8 cellular contexts compared by ENCODE assay signal in genomic region chr16:17070882-17071592, GRCh38.
DNase-seq lines count a peak whose midpoint lies in the region; ATAC-seq, FAIRE-seq and TF ChIP-seq lines count a peak whose summit lies in the region.

No MANE protein-coding gene starts in this region.

- H3F3A ChIP-seq in OCI-LY1 (ENCODE audit: insufficient read depth, low read length), result no peaks in the 10 kb centered on the region

- peaks cover 3% of the 10 kb centered on the region for H3K27me3 Mint-ChIP-seq in HFFc6 (ENCODE audit: insufficient read depth)

- no peak for TF ChIP-seq CTCF in HepG2 (CRISPR knock-in tag; IDR thresholded peaks at IDR 0.05)
- TF ChIP-seq CTCF in right lobe of liver (IDR thresholded peaks at IDR 0.05), result no peak
- no peak; the same call in 1 of the 2 replicates for TF ChIP-seq CTCF in OCI-LY1 (IDR thresholded peaks at IDR 0.05; ENCODE audit: low read length)
- no peak for TF ChIP-seq CTCF in kidney (IDR thresholded peaks at IDR 0.05; ENCODE audit: borderline replicate concordance, extremely low read depth, insufficient read depth)
- TF ChIP-seq CTCF in HFFc6 (IDR thresholded peaks at IDR 0.05), result no peak

- intact Hi-C loops in HepG2 (cut with micrococcal nuclease; ENCODE audit: unreplicated experiment) (no loop called here), right lobe of liver (cut with DNase I) (no loop called here), kidney (cut with DNase I) (no loop called here)

- H4K20me1 ChIP-seq in HepG2 (ENCODE audit: insufficient read depth, low read length), result no peaks in the 10 kb centered on the region
- no peaks in the 10 kb centered on the region for H4K20me1 ChIP-seq in OCI-LY1 (ENCODE audit: insufficient read depth, low read length)

- no peak overlapping the region for H2AFZ ChIP-seq in HepG2 (ENCODE audit: low read length)
- H2AFZ ChIP-seq in OCI-LY1 (ENCODE audit: low read length), result no peak overlapping the region

- H3K27ac ChIP-seq in HepG2 (ENCODE audit: extremely low read length, insufficient read depth, low read length), result no peak overlapping the region
- H3K27ac ChIP-seq in right lobe of liver, result no peak overlapping the region
- peak overlapping the region; percentile 92 for H3K27ac ChIP-seq in OCI-LY1 (ENCODE audit: low read depth, low read length, poor library complexity, severe bottlenecking)
- H3K27ac ChIP-seq in kidney (ENCODE audit: low read depth in 2 of 2, low read length in 2 of 2), result no peak overlapping the region

- H3K27me3 ChIP-seq in HepG2 (ENCODE audit: control insufficient read depth in 1 of 2, insufficient read depth in 2 of 2, low read length in 2 of 2) (peaks cover 0 to 9% of the 10 kb centered on the region in 2 experiments; a peak in 1 of 5 replicates), right lobe of liver (no peaks in the 10 kb centered on the region), OCI-LY1 (ENCODE audit: insufficient read depth, low read length) (no peaks in the 10 kb centered on the region)

- no peaks in the 10 kb centered on the region for H3K36me3 Mint-ChIP-seq in HFFc6 (ENCODE audit: low read depth)

- no peaks in the 10 kb centered on the region for H3K9me2 ChIP-seq in OCI-LY1 (ENCODE audit: low read depth, low read length)

- 22% methylated on average over 16 of the region's 16 CpGs for WGBS in HepG2 (ENCODE audit: low lambda C conversion rate)
- 28% methylated on average over 16 of the region's 16 CpGs for WGBS in right lobe of liver (ENCODE audit: insufficient coverage, low coverage, low lambda C conversion rate, missing lambda C conversion rate)

- ATAC-seq in HepG2, result peak; percentile 57; the same call in 2 of the 3 replicates
- no peak for ATAC-seq in right lobe of liver
- peak; percentile 83 for ATAC-seq in HG03432 (IDR thresholded peaks at IDR 0.05; ENCODE audit: unreplicated experiment)

- FAIRE-seq in HepG2 (lab: Jason Lieb, UNC) (peak; percentile 37), kidney (lab: Jason Lieb, UNC) (no peak)

- POLR2A ChIA-PET in HepG2 (lab: Yijun Ruan, JAX), result no interaction called here

- BruUV-seq in HepG2 (replicated peaks; lab: Mats Ljungman, UMichigan), result no TSS peak

- no peak overlapping the region for H3K9ac ChIP-seq in HepG2 (ENCODE audit: insufficient read depth, low read depth, low read length)
- H3K9ac ChIP-seq in OCI-LY1 (ENCODE audit: low read length), result no peak overlapping the region; the same call in 1 of the 2 replicates
- H3K9ac ChIP-seq in kidney (ENCODE audit: low read length in 2 of 2), result no peak overlapping the region

- in situ Hi-C loops in HepG2 (cut with HindIII; ENCODE audit: extremely low pct_ligation_motif_present, low pct_unique_long_range_greater_than_20kb), result no loop called here

- no peaks in the 10 kb centered on the region for H3K9me3 ChIP-seq in HepG2 (ENCODE audit: low read length)
- H3K9me3 ChIP-seq in right lobe of liver, result no peaks in the 10 kb centered on the region
- no peaks in the 10 kb centered on the region for H3K9me3 ChIP-seq in OCI-LY1 (ENCODE audit: low read length)
- no peaks in the 10 kb centered on the region for H3K9me3 ChIP-seq in kidney (ENCODE audit: control insufficient read depth in 1 of 2, low read length in 2 of 2)

- no peak overlapping the region for H3K4me3 Mint-ChIP-seq in HFFc6

- CTCF ChIA-PET in HepG2 (lab: Yijun Ruan, JAX; ENCODE audit: low intra/inter-chr PET ratio, low total read pairs), result no interaction called here

- H3K4me3 ChIP-seq in HepG2 (replicated peaks in 1 of 3; ENCODE audit: insufficient read depth in 1 of 3, low read depth in 2 of 3, low read length in 3 of 3) (no peak overlapping the region), right lobe of liver (no peak overlapping the region), OCI-LY1 (ENCODE audit: low read depth, low read length, poor library complexity, severe bottlenecking) (peak overlapping the region; percentile 52), kidney (ENCODE audit: low read length in 2 of 2) (no peak overlapping the region)

- H3K9me3 Mint-ChIP-seq in HFFc6, result no peaks in the 10 kb centered on the region

- no peak overlapping the region for H3K4me2 ChIP-seq in HepG2 (ENCODE audit: low read depth, low read length)
- H3K4me2 ChIP-seq in OCI-LY1 (ENCODE audit: low read length), result peak overlapping the region; percentile 55

- no peak overlapping the region for H3K27ac Mint-ChIP-seq in HFFc6

- TF ChIP-seq POLR2A in HepG2 (IDR thresholded peaks at IDR 0.05; ENCODE audit: insufficient read depth in 1 of 2, low read depth in 2 of 2, low read length in 2 of 2) (no peak), right lobe of liver (IDR thresholded peaks at IDR 0.05) (no peak)

- DNase-seq in HepG2 (ENCODE audit: low spot score), result no peak
- DNase-seq in right lobe of liver, result no peak
- peak; percentile 55 for DNase-seq in activated T-helper 1 cell treated with Interleukin-2 at 50 U/mL for 16 hours (ENCODE audit: low read depth)
- DNase-seq in kidney, result peak; percentile 75
- peak; percentile 57 to 74 for DNase-seq in stimulated activated CD8-positive, alpha-beta memory T cell treated with anti-CD3 and anti-CD28 coated beads, Interleukin-2, amount 100 ng/mL, for 48 hours (ENCODE audit: low read depth in 2 of 2)
- no peak for DNase-seq in HFFc6

- no peaks in the 10 kb centered on the region for H3K4me1 Mint-ChIP-seq in HFFc6 (ENCODE audit: low read depth)

- no peaks in the 10 kb centered on the region for H3K36me3 ChIP-seq in HepG2 (replicated peaks in 1 of 2; ENCODE audit: control insufficient read depth in 1 of 2, insufficient read depth in 2 of 2, low read length in 2 of 2)
- no peaks in the 10 kb centered on the region for H3K36me3 ChIP-seq in right lobe of liver
- no peaks in the 10 kb centered on the region for H3K36me3 ChIP-seq in OCI-LY1 (ENCODE audit: insufficient read depth, low read length)
- H3K36me3 ChIP-seq in kidney (ENCODE audit: control insufficient read depth in 1 of 2, insufficient read depth in 2 of 2, low read length in 2 of 2), result no peaks in the 10 kb centered on the region

- TF ChIP-seq RAD21 in HepG2 (CRISPR knock-in tag; IDR thresholded peaks at IDR 0.05), result no peak

- peaks cover 5% of the 10 kb centered on the region; the same call in 1 of the 2 replicates for H3K4me1 ChIP-seq in HepG2 (ENCODE audit: insufficient read depth, low read length)
- no peaks in the 10 kb centered on the region for H3K4me1 ChIP-seq in right lobe of liver
- H3K4me1 ChIP-seq in OCI-LY1 (ENCODE audit: insufficient read depth, low read length, severe bottlenecking), result peaks cover 27% of the 10 kb centered on the region
- H3K4me1 ChIP-seq in kidney (ENCODE audit: control insufficient read depth in 1 of 2, insufficient read depth in 1 of 2, low read depth in 1 of 2, low read length in 2 of 2), result no peaks in the 10 kb centered on the region

- no peak for TF ChIP-seq EP300 in HepG2 (IDR thresholded peaks at IDR 0.05; ENCODE audit: low read depth in 2 of 2, low read length in 2 of 2)
- no peak for TF ChIP-seq EP300 in HepG2 (CRISPR knock-in tag; IDR thresholded peaks at IDR 0.05; ENCODE audit: borderline replicate concordance)

- H3K79me2 ChIP-seq in HepG2 (ENCODE audit: insufficient read depth, low read length) (no peaks in the 10 kb centered on the region), OCI-LY1 (ENCODE audit: insufficient read depth, low read length) (no peaks in the 10 kb centered on the region)

TF ChIP-seq in HepG2, 621 proteins besides CTCF, POLR2A, EP300 and RAD21 (continues in another document):
- TF ChIP-seq ARID3A (IDR thresholded peaks at IDR 0.05; ENCODE audit: low read depth, low read length), result no peak
- TF ChIP-seq PCBP1 (IDR thresholded peaks at IDR 0.05; ENCODE audit: borderline replicate concordance, low read depth, low read length), result peak; percentile 96
- TF ChIP-seq ZNF780A (CRISPR knock-in tag; IDR thresholded peaks at IDR 0.05), result no peak
- no peak for TF ChIP-seq SNAI1 (CRISPR knock-in tag; IDR thresholded peaks at IDR 0.05; ENCODE audit: borderline replicate concordance)
- TF ChIP-seq SNRNP70 (IDR thresholded peaks at IDR 0.05; ENCODE audit: low read depth, low read length), result no peak
- no peak for TF ChIP-seq POGK (CRISPR knock-in tag; conservative IDR thresholded peaks at IDR 0.05)
- peak; percentile 95 for TF ChIP-seq HNRNPK (IDR thresholded peaks at IDR 0.05; ENCODE audit: low read depth, low read length, poor library complexity, severe bottlenecking)
- 0 out of 2 replicates have a peak, but pooled peaks have one; percentile 39 for TF ChIP-seq ZKSCAN5 (CRISPR knock-in tag; IDR thresholded peaks at IDR 0.05)
- peak; percentile 64 for TF ChIP-seq RARA (CRISPR knock-in tag; IDR thresholded peaks at IDR 0.05)
- peak; percentile 97 for TF ChIP-seq ZSCAN25 (CRISPR knock-in tag; IDR thresholded peaks at IDR 0.05)
- TF ChIP-seq IKZF4 (CRISPR knock-in tag; IDR thresholded peaks at IDR 0.05; ENCODE audit: borderline replicate concordance, low read depth, not compliant biosample characterization), result no peak
- no peak for TF ChIP-seq ARNT (IDR thresholded peaks at IDR 0.05)
- TF ChIP-seq PCBP2 (optimal IDR thresholded peaks at IDR 0.05; ENCODE audit: low read depth, low read length, poor library complexity, severe bottlenecking), result peak; percentile 82
- no peak for TF ChIP-seq ZNF605 (CRISPR knock-in tag; IDR thresholded peaks at IDR 0.05)

Comparison
In these comparisons a context has a peak if more than half of its experiments do, and no peak if none do; other contexts are left out.
1. ATAC-seq: peak in HepG2 (single experiment) and HG03432 (single experiment); none in right lobe of liver (0 of 4).
2. DNase-seq: peak in activated T-helper 1 cell treated with Interleukin-2 at 50 U/mL for 16 hours (single experiment), kidney (single experiment) and stimulated activated CD8-positive, alpha-beta memory T cell treated with anti-CD3 and anti-CD28 coated beads, Interleukin-2, amount 100 ng/mL, for 48 hours (2 of 2); none in HepG2 (single experiment), right lobe of liver (0 of 3) and HFFc6 (single experiment).